ENCODE assay signal across 18 cellular contexts in genomic region chr3:78140866-78141658, GRCh38.
DNase-seq lines count a peak whose midpoint lies in the region; ATAC-seq, FAIRE-seq and TF ChIP-seq lines count a peak whose summit lies in the region.
"Had no signal": no experiment of that assay in that cellular context is flagged by ENCODE, and none has a peak within 500 bp of the region (broad histone marks: within the 10 kb centered on the region; RNA-seq: fewer than 3 reads in every experiment).

No MANE protein-coding gene starts in this region.

- H2BK120ac ChIP-seq in mesendoderm (ENCODE audit: low read depth, low read length) = no peak overlapping the region

- H3K36me3 Mint-ChIP-seq in Calu3 (ENCODE audit: insufficient read depth, unreplicated experiment) = no peaks in the 10 kb centered on the region
- H3K36me3 Mint-ChIP-seq: activated naive CD8-positive, alpha-beta T cell treated with anti-CD3 and anti-CD28 coated beads for 36 hours; type B pancreatic cell had no signal

- no peak overlapping the region for H3K27ac ChIP-seq in mesendoderm (ENCODE audit: low read depth, low read length)
- H3K27ac ChIP-seq: pancreas, SK-N-MC had no signal

- H3K4me1 ChIP-seq in mesendoderm (ENCODE audit: control insufficient read depth, low read depth, low read length) = no peaks in the 10 kb centered on the region
- H3K4me1 ChIP-seq: pancreas had no signal

- no peak overlapping the region for H2BK5ac ChIP-seq in mesendoderm (ENCODE audit: low read length)

- no peaks in the 10 kb centered on the region for H3K27me3 ChIP-seq in mesendoderm (ENCODE audit: insufficient read depth, low read length, poor library complexity)
- H3K27me3 ChIP-seq: pancreas had no signal

- no peak overlapping the region for H2BK15ac ChIP-seq in mesendoderm (replicated peaks; ENCODE audit: low read depth)

- no peak overlapping the region for H3K18ac ChIP-seq in mesendoderm (ENCODE audit: low read length)

- H3K4me3 Mint-ChIP-seq in Calu3 (ENCODE audit: low read depth, unreplicated experiment) = no peak overlapping the region
- H3K4me3 Mint-ChIP-seq: activated naive CD8-positive, alpha-beta T cell treated with anti-CD3 and anti-CD28 coated beads for 36 hours; activated T-cell treated with anti-CD3 and anti-CD28 coated beads, Interleukin-2, amount 50 U/mL, for 4 hours; type B pancreatic cell had no signal

- no peak overlapping the region for H3K9ac ChIP-seq in mesendoderm (ENCODE audit: low read length)

- H4K5ac ChIP-seq in mesendoderm (ENCODE audit: low read length) = no peak overlapping the region

- no TSS peak for BruUV-seq in Calu3 (replicated peaks; lab: Mats Ljungman, UMichigan)

- TF ChIP-seq CTCF in Calu3 (IDR thresholded peaks at IDR 0.05; ENCODE audit: unreplicated experiment) (no peak), GM10248 (IDR thresholded peaks at IDR 0.05; ENCODE audit: control extremely low read depth, extremely low read depth, low read depth, missing control alignments) (no peak)

- no peak overlapping the region for H3K4me2 ChIP-seq in mesendoderm (ENCODE audit: low read length)

- no peak overlapping the region for H4K8ac ChIP-seq in mesendoderm (ENCODE audit: low read depth, low read length)

- DNase-seq in Calu3 (no peak), RCC 7860 (ENCODE audit: low spot score) (peak; percentile 63), dermis blood vessel endothelial cell (peak; percentile 77), mesendoderm (peak; percentile 8), hippocampal formation (lab: John Stamatoyannopoulos, UW) (no peak), GM10248 (ENCODE audit: extremely low spot score) (no peak)
- DNase-seq: activated CD4-positive, alpha-beta T cell treated with anti-CD3 and anti-CD28 coated beads, Interleukin-2, amount 50 U/mL, for 4 hours; activated naive CD8-positive, alpha-beta T cell treated with anti-CD3 and anti-CD28 coated beads for 36 hours; activated T-cell treated with anti-CD3 and anti-CD28 coated beads, Interleukin-2, amount 50 U/mL, for 4 hours; NCI-H1694; pancreas; stimulated activated naive CD4-positive, alpha-beta T cell treated with Interleukin-2 at 50 U/mL for 16 hours had no signal

- no peaks in the 10 kb centered on the region for H3K79me2 ChIP-seq in mesendoderm (ENCODE audit: control insufficient read depth, insufficient read depth, low read length)

- no peaks in the 10 kb centered on the region for H3K27me3 Mint-ChIP-seq in Calu3 (ENCODE audit: unreplicated experiment)
- H3K27me3 Mint-ChIP-seq: activated naive CD8-positive, alpha-beta T cell treated with anti-CD3 and anti-CD28 coated beads for 36 hours; type B pancreatic cell had no signal

- H3K9me3 Mint-ChIP-seq in Calu3 (ENCODE audit: low read depth, unreplicated experiment) = peaks cover 6% of the 10 kb centered on the region
- H3K9me3 Mint-ChIP-seq: type B pancreatic cell had no signal

- H3K36me3 ChIP-seq in mesendoderm (ENCODE audit: control insufficient read depth, insufficient read depth, low read length) = no peaks in the 10 kb centered on the region
- H3K36me3 ChIP-seq: pancreas had no signal

- no peak overlapping the region for H2AK5ac ChIP-seq in mesendoderm (ENCODE audit: low read length)

- no peak overlapping the region for H3K23ac ChIP-seq in mesendoderm (ENCODE audit: low read length)

- no CpG with 5 or more reads among the region's 4 CpGs for WGBS in mesendoderm (ENCODE audit: extremely low coverage, insufficient coverage, low lambda C conversion rate)

- H3K56ac ChIP-seq in mesendoderm (ENCODE audit: low read length) = no peak overlapping the region

- no peak overlapping the region for H3K4me3 ChIP-seq in mesendoderm (ENCODE audit: low read length)
- H3K4me3 ChIP-seq: pancreas, SK-N-MC had no signal

- no peak for ATAC-seq in GM21390 (IDR thresholded peaks at IDR 0.05; ENCODE audit: unreplicated experiment)
- ATAC-seq in HG03097 (IDR thresholded peaks at IDR 0.05; ENCODE audit: low FRiP score, unreplicated experiment) = no peak
- ATAC-seq: activated T-cell treated with anti-CD3 and anti-CD28 coated beads, Interleukin-2, amount 50 U/mL, for 4 hours; pancreas had no signal

- POLR2A ChIA-PET in GM10248 (lab: Yijun Ruan, JAX) = no interaction called here

- H3K27ac Mint-ChIP-seq in Calu3 (ENCODE audit: unreplicated experiment) = peak overlapping the region; percentile 1
- H3K27ac Mint-ChIP-seq: activated naive CD8-positive, alpha-beta T cell treated with anti-CD3 and anti-CD28 coated beads for 36 hours; type B pancreatic cell had no signal

- FAIRE-seq in RCC 7860 (lab: Jason Lieb, UNC) = no peak
- FAIRE-seq: D721Med, endometrium, pancreas had no signal

- H3K4ac ChIP-seq in mesendoderm (ENCODE audit: low read depth, low read length) = no peak overlapping the region

- H3K4me1 Mint-ChIP-seq in Calu3 (ENCODE audit: low read depth, unreplicated experiment) = peaks cover 34% of the 10 kb centered on the region
- H3K4me1 Mint-ChIP-seq: activated naive CD8-positive, alpha-beta T cell treated with anti-CD3 and anti-CD28 coated beads for 36 hours had no signal

- CTCF ChIA-PET in Calu3 (lab: Charles Lee) = interaction anchor here (0.8 kb wide), 1 partner anchor 153 kb away, joined by 4 read pairs; no protein-coding TSS in a partner anchor
- CTCF ChIA-PET in GM10248 (lab: Yijun Ruan, JAX) = interaction anchor here (1.1 to 1.9 kb wide), 2 partner anchors 13 to 23 kb away, joined by 3 to 4 read pairs; no protein-coding TSS in a partner anchor

- H3K79me1 ChIP-seq in mesendoderm (ENCODE audit: low read length) = no peaks in the 10 kb centered on the region

- intact Hi-C loops in Calu3 (cut with micrococcal nuclease; ENCODE audit: unreplicated experiment) = loop anchor here (10.0 kb wide), 1 partner anchor 326 kb away; no protein-coding TSS in a partner anchor

Comparison
In these comparisons a context has a peak if more than half of its experiments do, and no peak if none do; other contexts are left out.
1. DNase-seq: peak in RCC 7860 (single experiment), dermis blood vessel endothelial cell (single experiment) and mesendoderm (single experiment); none in Calu3 (single experiment), hippocampal formation (0 of 2) and GM10248 (single experiment).